ENCODE assay signal across 13 cellular contexts in genomic region chr18:42275138-42275535, GRCh38.
A peak's percentile ranks its signal among the peaks of the same experiment; 100 is the strongest.
DNase-seq lines count a peak whose midpoint lies in the region; TF ChIP-seq lines count a peak whose summit lies in the region.
"Had no signal": no experiment of that assay in that cellular context is flagged by ENCODE, and none has a peak within 500 bp of the region (broad histone marks: within the 10 kb centered on the region; RNA-seq: fewer than 3 reads in every experiment).

No MANE protein-coding gene starts in this region.

- DNase-seq in NCI-H1417 (lab: John Stamatoyannopoulos, UW) (peak in 2 of 3 experiments; percentile 10 to 58), NCI-H1417 treated with DMSO at 0.1 percent for 48 hours (lab: John Stamatoyannopoulos, UW) (no peak), NCI-H146 (lab: John Stamatoyannopoulos, UW) (peak; percentile 79), neural crest cell (ENCODE audit: low read depth, low spot score) (no peak), mesendoderm (no peak), cardiac septum (ENCODE audit: low spot score) (no peak)
- no peak for DNase-seq in activated T-helper 1 cell treated with anti-CD3 and anti-CD28 coated beads, Interleukin-12 subunit alpha, Interleukin-12 subunit beta, Interleukin-2, Interleukin-4 antibody, amounts not matched to agents 30 ng/mL and 10 ng/mL and 1 ng/mL, durations not matched to agents 14 hours and 24 hours and 36 hours (ENCODE audit: low spot score)
- DNase-seq: 8988T, NCI-H2081 treated with DMSO at 0.1 percent for 48 hours, SHP77 treated with DMSO at 0.1 percent for 48 hours had no signal

- intact Hi-C loops in cardiac septum (cut with DNase I) = loop anchor here (10.0 kb wide), 1 partner anchor 150 kb away; no protein-coding TSS in a partner anchor
- intact Hi-C loops in activated T-helper 1 cell treated with anti-CD3 and anti-CD28 coated beads, Interleukin-12 subunit alpha, Interleukin-12 subunit beta, Interleukin-2, Interleukin-4 antibody, amounts not matched to agents 30 ng/mL and 10 ng/mL and 1 ng/mL, durations not matched to agents 14 hours and 24 hours and 36 hours (cut with micrococcal nuclease) = no loop called here

- H3K4ac ChIP-seq in mesendoderm (ENCODE audit: low read depth, low read length) = no peak overlapping the region

- H3K27me3 ChIP-seq in mesendoderm (ENCODE audit: insufficient read depth, low read length, poor library complexity) = no peaks in the 10 kb centered on the region
- H3K27me3 ChIP-seq: BLaER1 treated with 17β-estradiol and CSF1 and Interleukin-3, amounts not matched to agents 10 nM and 100 nM had no signal

- H3K79me1 ChIP-seq in mesendoderm (ENCODE audit: low read length) = no peaks in the 10 kb centered on the region

- peaks cover 4% of the 10 kb centered on the region for H3K27me3 Mint-ChIP-seq in brain
- H3K27me3 Mint-ChIP-seq in neural crest cell (ENCODE audit: low read depth) = no peaks in the 10 kb centered on the region
- no peaks in the 10 kb centered on the region for H3K27me3 Mint-ChIP-seq in activated T-helper 1 cell treated with anti-CD3 and anti-CD28 coated beads, Interleukin-12 subunit alpha, Interleukin-12 subunit beta, Interleukin-2, Interleukin-4 antibody, amounts not matched to agents 30 ng/mL and 10 ng/mL and 1 ng/mL, durations not matched to agents 14 hours and 24 hours and 36 hours (ENCODE audit: insufficient read depth)

- H3K27ac ChIP-seq in mesendoderm (ENCODE audit: low read depth, low read length) = no peak overlapping the region
- H3K27ac ChIP-seq: BLaER1 treated with 17β-estradiol and CSF1 and Interleukin-3, amounts not matched to agents 10 nM and 100 nM had no signal

- H2BK120ac ChIP-seq in mesendoderm (ENCODE audit: low read depth, low read length) = no peak overlapping the region

- no peak overlapping the region for H3K23ac ChIP-seq in mesendoderm (ENCODE audit: low read length)

- H3K36me3 Mint-ChIP-seq in brain (no peaks in the 10 kb centered on the region), neural crest cell (ENCODE audit: low read depth) (no peaks in the 10 kb centered on the region)
- H3K36me3 Mint-ChIP-seq in activated T-helper 1 cell treated with anti-CD3 and anti-CD28 coated beads, Interleukin-12 subunit alpha, Interleukin-12 subunit beta, Interleukin-2, Interleukin-4 antibody, amounts not matched to agents 30 ng/mL and 10 ng/mL and 1 ng/mL, durations not matched to agents 14 hours and 24 hours and 36 hours (ENCODE audit: low read depth) = no peaks in the 10 kb centered on the region

- H3K4me1 Mint-ChIP-seq in brain (peaks cover 28% of the 10 kb centered on the region), neural crest cell (peaks cover 28% of the 10 kb centered on the region)
- no peaks in the 10 kb centered on the region for H3K4me1 Mint-ChIP-seq in activated T-helper 1 cell treated with anti-CD3 and anti-CD28 coated beads, Interleukin-12 subunit alpha, Interleukin-12 subunit beta, Interleukin-2, Interleukin-4 antibody, amounts not matched to agents 30 ng/mL and 10 ng/mL and 1 ng/mL, durations not matched to agents 14 hours and 24 hours and 36 hours (ENCODE audit: low read depth)

- no peak overlapping the region for H3K18ac ChIP-seq in mesendoderm (ENCODE audit: low read length)

- no CpG with 5 or more reads among the region's 2 CpGs for WGBS in mesendoderm (ENCODE audit: extremely low coverage, insufficient coverage, low lambda C conversion rate)

- no peak overlapping the region for H3K4me3 ChIP-seq in mesendoderm (ENCODE audit: low read length)
- H3K4me3 ChIP-seq: BLaER1 treated with 17β-estradiol and CSF1 and Interleukin-3, amounts not matched to agents 10 nM and 100 nM; HAP-1 had no signal

- H3K9me3 Mint-ChIP-seq in brain = peaks cover 0 to 4% (median 0%) of the 10 kb centered on the region in 5 experiments
- H3K9me3 Mint-ChIP-seq in neural crest cell = no peaks in the 10 kb centered on the region
- no peaks in the 10 kb centered on the region for H3K9me3 Mint-ChIP-seq in activated T-helper 1 cell treated with anti-CD3 and anti-CD28 coated beads, Interleukin-12 subunit alpha, Interleukin-12 subunit beta, Interleukin-2, Interleukin-4 antibody, amounts not matched to agents 30 ng/mL and 10 ng/mL and 1 ng/mL, durations not matched to agents 14 hours and 24 hours and 36 hours

- H3K56ac ChIP-seq in mesendoderm (ENCODE audit: low read length) = no peak overlapping the region

- H3K36me3 ChIP-seq in mesendoderm (ENCODE audit: control insufficient read depth, insufficient read depth, low read length) = no peaks in the 10 kb centered on the region
- H3K36me3 ChIP-seq: BLaER1 treated with 17β-estradiol and CSF1 and Interleukin-3, amounts not matched to agents 10 nM and 100 nM; HAP-1 had no signal

- no peak overlapping the region for H3K4me2 ChIP-seq in mesendoderm (ENCODE audit: low read length)

- H3K79me2 ChIP-seq in mesendoderm (ENCODE audit: control insufficient read depth, insufficient read depth, low read length) = no peaks in the 10 kb centered on the region

- no peak overlapping the region for H3K9ac ChIP-seq in mesendoderm (ENCODE audit: low read length)
- H3K9ac ChIP-seq: BLaER1 treated with 17β-estradiol and CSF1 and Interleukin-3, amounts not matched to agents 10 nM and 100 nM had no signal

- no peak overlapping the region for H4K8ac ChIP-seq in mesendoderm (ENCODE audit: low read depth, low read length)

- no peak overlapping the region for H2AK5ac ChIP-seq in mesendoderm (ENCODE audit: low read length)

- no peak overlapping the region for H3K4me3 Mint-ChIP-seq in brain
- H3K4me3 Mint-ChIP-seq in neural crest cell = no peak overlapping the region
- H3K4me3 Mint-ChIP-seq in activated T-helper 1 cell treated with anti-CD3 and anti-CD28 coated beads, Interleukin-12 subunit alpha, Interleukin-12 subunit beta, Interleukin-2, Interleukin-4 antibody, amounts not matched to agents 30 ng/mL and 10 ng/mL and 1 ng/mL, durations not matched to agents 14 hours and 24 hours and 36 hours = no peak overlapping the region

- no peak overlapping the region for H2BK15ac ChIP-seq in mesendoderm (replicated peaks; ENCODE audit: low read depth)

- H3K4me1 ChIP-seq in mesendoderm (ENCODE audit: control insufficient read depth, low read depth, low read length) = no peaks in the 10 kb centered on the region

- H4K5ac ChIP-seq in mesendoderm (ENCODE audit: low read length) = no peak overlapping the region

- TF ChIP-seq CTCF in brain (conservative IDR thresholded peaks at IDR 0.05) = no peak
- TF ChIP-seq CTCF in neural crest cell (conservative IDR thresholded peaks at IDR 0.05) = no peak

- no peak overlapping the region for H2BK5ac ChIP-seq in mesendoderm (ENCODE audit: low read length)

- H3K27ac Mint-ChIP-seq in brain (peak overlapping the region in 3 of 5 experiments; percentile 31 to 92 (median 51)), neural crest cell (ENCODE audit: unreplicated experiment) (peak overlapping the region; percentile 7)
- H3K27ac Mint-ChIP-seq in activated T-helper 1 cell treated with anti-CD3 and anti-CD28 coated beads, Interleukin-12 subunit alpha, Interleukin-12 subunit beta, Interleukin-2, Interleukin-4 antibody, amounts not matched to agents 30 ng/mL and 10 ng/mL and 1 ng/mL, durations not matched to agents 14 hours and 24 hours and 36 hours = no peak overlapping the region

Comparison
In these comparisons a context has a peak if more than half of its experiments do, and no peak if none do; other contexts are left out.
1. DNase-seq: peak in NCI-H1417 (2 of 3) and NCI-H146 (single experiment); none in NCI-H1417 treated with DMSO at 0.1 percent for 48 hours (single experiment), neural crest cell (single experiment), mesendoderm (single experiment), cardiac septum (single experiment) and activated T-helper 1 cell treated with anti-CD3 and anti-CD28 coated beads, Interleukin-12 subunit alpha, Interleukin-12 subunit beta, Interleukin-2, Interleukin-4 antibody, amounts not matched to agents 30 ng/mL and 10 ng/mL and 1 ng/mL, durations not matched to agents 14 hours and 24 hours and 36 hours (single experiment).